ENCODE assay signal across 9 cellular contexts in genomic region chr3:106025151-106025722, GRCh38.
DNase-seq lines count a peak whose midpoint lies in the region; ATAC-seq and TF ChIP-seq lines count a peak whose summit lies in the region.
"Had no signal": no experiment of that assay in that cellular context is flagged by ENCODE, and none has a peak within 500 bp of the region (broad histone marks: within the 10 kb centered on the region; RNA-seq: fewer than 3 reads in every experiment).

No MANE protein-coding gene starts in this region.

- BruUV-seq in PC-9 (replicated peaks; lab: Mats Ljungman, UMichigan): no TSS peak

- H3K27me3 ChIP-seq in PC-9 (ENCODE audit: insufficient read depth, low read depth) (no peaks in the 10 kb centered on the region), heart left ventricle (no peaks in the 10 kb centered on the region), thoracic aorta (replicated peaks; ENCODE audit: insufficient read depth) (no peaks in the 10 kb centered on the region), gastroesophageal sphincter (no peaks in the 10 kb centered on the region)

- H3K79me2 ChIP-seq in PC-9 (ENCODE audit: low read depth): no peaks in the 10 kb centered on the region

- ATAC-seq in heart left ventricle (peak; percentile 51 to 88 (median 67)), thoracic aorta (ENCODE audit: insufficient number of reproducible peaks, low FRiP score, low read depth) (peak; percentile 65), gastroesophageal sphincter (no peak)

- no peaks in the 10 kb centered on the region for H4K20me1 ChIP-seq in PC-9 (ENCODE audit: insufficient read depth)

- H3F3A ChIP-seq in PC-9 (ENCODE audit: insufficient read depth, low read depth): peaks cover 1% of the 10 kb centered on the region; the same call in 1 of the 2 replicates

- H3K4me1 ChIP-seq in PC-9 (replicated peaks; ENCODE audit: insufficient read depth) (peaks cover 10% of the 10 kb centered on the region), heart left ventricle (peaks cover 0 to 8% (median 0%) of the 10 kb centered on the region in 12 donors), thoracic aorta (ENCODE audit: control insufficient read depth in 1 of 2, low read depth in 2 of 2) (peaks cover 6 to 12% of the 10 kb centered on the region in 2 donors), gastroesophageal sphincter (no peaks in the 10 kb centered on the region)

- H3K4me2 ChIP-seq in PC-9: no peak overlapping the region

- POLR2A ChIA-PET in PC-9 (lab: Charles Lee; ENCODE audit: unreplicated experiment): no interaction called here

- H3K4me3 ChIP-seq in PC-9 (no peak overlapping the region), heart left ventricle (no peak overlapping the region), thoracic aorta (no peak overlapping the region), gastroesophageal sphincter (no peak overlapping the region)

- TF ChIP-seq POLR2A in heart left ventricle (IDR thresholded peaks at IDR 0.05) (no peak), gastroesophageal sphincter (IDR thresholded peaks at IDR 0.05) (no peak)

- no peak for TF ChIP-seq CTCF in PC-9 (conservative IDR thresholded peaks at IDR 0.05)
- no peak for TF ChIP-seq CTCF in heart left ventricle (IDR thresholded peaks at IDR 0.05)
- TF ChIP-seq CTCF in thoracic aorta (IDR thresholded peaks at IDR 0.05): no peak
- no peak for TF ChIP-seq CTCF in gastroesophageal sphincter (IDR thresholded peaks at IDR 0.05)

- H3K27ac ChIP-seq in PC-9: no peak overlapping the region
- H3K27ac ChIP-seq in heart left ventricle: peak overlapping the region in 8 of 12 donors; percentile 6 to 43 (median 33)
- peak overlapping the region; percentile 35 to 67 for H3K27ac ChIP-seq in thoracic aorta
- no peak overlapping the region for H3K27ac ChIP-seq in caudate nucleus (ENCODE audit: low read depth, low read length)
- peak overlapping the region in 1 of 4 donors; percentile 11 for H3K27ac ChIP-seq in gastroesophageal sphincter

- WGBS in heart left ventricle, 4 donors: 47 to 65% (median 58%) methylated on average over 4 of the region's 4 CpGs
- WGBS in gastroesophageal sphincter (ENCODE audit: low coverage in 1 of 2), 2 donors: 40 to 60% methylated on average over 1 to 3 of the region's 4 CpGs

- H3K9me2 ChIP-seq in PC-9 (ENCODE audit: insufficient read depth): no peaks in the 10 kb centered on the region; the same call in 1 of the 2 replicates

- H3K36me3 ChIP-seq in PC-9 (ENCODE audit: low read depth): no peaks in the 10 kb centered on the region
- no peaks in the 10 kb centered on the region for H3K36me3 ChIP-seq in heart left ventricle
- H3K36me3 ChIP-seq in thoracic aorta: no peaks in the 10 kb centered on the region
- H3K36me3 ChIP-seq in gastroesophageal sphincter: no peaks in the 10 kb centered on the region

- DNase-seq in LHCN-M2 (ENCODE audit: low read depth) (peak; percentile 37), PC-9 (peak in 1 of 2 experiments; percentile 18), heart left ventricle (peak in 4 of 5 donors; percentile 20 to 42 (median 34)), thoracic aorta (ENCODE audit: low spot score) (no peak), caudate nucleus (lab: John Stamatoyannopoulos, UW) (no peak)
- DNase-seq in stimulated activated CD4-positive, alpha-beta T cell treated with anti-CD3 and anti-CD28 coated beads, Interleukin-2, amount 100 ng/mL, for 24 hours: no peak
- DNase-seq: activated B cell treated with CpG ODN at 0.5 μM for 24 hours, NCI-H524 treated with DMSO at 0.1 percent for 48 hours had no signal

- H2AFZ ChIP-seq in PC-9: peak overlapping the region; percentile 57; the same call in 1 of the 2 replicates

- CTCF ChIA-PET in PC-9 (lab: Charles Lee): no interaction called here

- no peak for TF ChIP-seq EP300 in gastroesophageal sphincter (IDR thresholded peaks at IDR 0.05)

- H3K9me3 ChIP-seq in PC-9 (ENCODE audit: insufficient read depth, low read depth) (peaks cover 6% of the 10 kb centered on the region; the same call in 1 of the 2 replicates), heart left ventricle (no peaks in the 10 kb centered on the region), thoracic aorta (no peaks in the 10 kb centered on the region), gastroesophageal sphincter (no peaks in the 10 kb centered on the region)

- intact Hi-C loops in PC-9 (cut with micrococcal nuclease; ENCODE audit: unreplicated experiment) (no loop called here), heart left ventricle (cut with DNase I) (no loop called here)

Comparison
In these comparisons a context has a peak if more than half of its experiments do, and no peak if none do; other contexts are left out.
1. DNase-seq: peak in LHCN-M2 (single experiment) and heart left ventricle (4 of 5); none in thoracic aorta (single experiment), stimulated activated CD4-positive, alpha-beta T cell treated with anti-CD3 and anti-CD28 coated beads, Interleukin-2, amount 100 ng/mL, for 24 hours (0 of 2) and caudate nucleus (0 of 61).
2. H3K27ac ChIP-seq: peak in heart left ventricle (8 of 12) and thoracic aorta (2 of 2); none in PC-9 (single experiment) and caudate nucleus (single experiment).